ENCODE assay signal across 1 cellular context in the genomic region with DNA sequence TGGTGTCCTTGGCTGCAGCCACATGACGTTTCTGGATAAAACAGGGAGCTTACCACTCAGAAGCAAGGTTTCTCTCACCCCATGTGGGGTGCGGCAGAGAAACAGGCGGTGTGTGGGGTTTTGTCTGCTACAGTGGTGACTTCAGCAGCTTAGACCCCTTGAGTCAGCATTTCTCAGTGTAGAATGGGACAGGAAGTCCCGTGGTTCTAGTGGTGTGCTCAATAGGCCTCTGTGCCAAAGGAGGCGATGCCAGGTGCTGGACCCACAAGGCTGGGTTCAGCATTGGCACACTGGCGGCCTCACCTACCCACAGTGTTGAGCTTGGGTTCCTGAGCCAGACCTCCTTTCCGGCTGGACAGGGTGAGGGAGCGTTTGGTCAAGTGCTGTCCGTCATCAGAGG.
TF ChIP-seq lines count a peak whose summit lies in the region.

No MANE protein-coding gene starts in this region.

TF ChIP-seq in H1, 55 proteins besides CTCF, POLR2A, EP300 and RAD21:
- no peak for TF ChIP-seq CBX8 (IDR thresholded peaks at IDR 0.05; ENCODE audit: borderline replicate concordance, low read depth, low read length)
- TF ChIP-seq ASH2L (IDR thresholded peaks at IDR 0.05; ENCODE audit: low read length): no peak
- no peak for TF ChIP-seq JUND (IDR thresholded peaks at IDR 0.05; ENCODE audit: low read length)
- TF ChIP-seq SIN3A (conservative IDR thresholded peaks at IDR 0.05 in 1 of 2, IDR thresholded peaks at IDR 0.05 in 1 of 2; ENCODE audit: low read depth in 1 of 2, low read length in 2 of 2): no peak
- no peak for TF ChIP-seq TCF12 (IDR thresholded peaks at IDR 0.05; ENCODE audit: low read depth, low read length)
- TF ChIP-seq POU5F1 (IDR thresholded peaks at IDR 0.05; ENCODE audit: low read depth, low read length): no peak
- TF ChIP-seq CTBP2 (IDR thresholded peaks at IDR 0.05; ENCODE audit: borderline replicate concordance, insufficient read depth, insufficient read length, low read length): no peak
- no peak for TF ChIP-seq SP4 (IDR thresholded peaks at IDR 0.05; ENCODE audit: low read length)
- TF ChIP-seq RBBP5 (IDR thresholded peaks at IDR 0.05; ENCODE audit: borderline replicate concordance, low read depth, low read length): no peak
- no peak for TF ChIP-seq CREB1 (IDR thresholded peaks at IDR 0.05)
- no peak for TF ChIP-seq SAP30 (IDR thresholded peaks at IDR 0.05; ENCODE audit: insufficient read depth, insufficient replicate concordance, low read length)
- TF ChIP-seq JUN (IDR thresholded peaks at IDR 0.05; ENCODE audit: low read depth, low read length): no peak
- no peak for TF ChIP-seq TEAD4 (IDR thresholded peaks at IDR 0.05; ENCODE audit: low read depth, low read length)
- no peak for TF ChIP-seq BACH1 (IDR thresholded peaks at IDR 0.05; ENCODE audit: low read length)
TF ChIP-seq in H1: peak in this region for 0.
